ENCODE assay signal across 16 cellular contexts in the genomic region with DNA sequence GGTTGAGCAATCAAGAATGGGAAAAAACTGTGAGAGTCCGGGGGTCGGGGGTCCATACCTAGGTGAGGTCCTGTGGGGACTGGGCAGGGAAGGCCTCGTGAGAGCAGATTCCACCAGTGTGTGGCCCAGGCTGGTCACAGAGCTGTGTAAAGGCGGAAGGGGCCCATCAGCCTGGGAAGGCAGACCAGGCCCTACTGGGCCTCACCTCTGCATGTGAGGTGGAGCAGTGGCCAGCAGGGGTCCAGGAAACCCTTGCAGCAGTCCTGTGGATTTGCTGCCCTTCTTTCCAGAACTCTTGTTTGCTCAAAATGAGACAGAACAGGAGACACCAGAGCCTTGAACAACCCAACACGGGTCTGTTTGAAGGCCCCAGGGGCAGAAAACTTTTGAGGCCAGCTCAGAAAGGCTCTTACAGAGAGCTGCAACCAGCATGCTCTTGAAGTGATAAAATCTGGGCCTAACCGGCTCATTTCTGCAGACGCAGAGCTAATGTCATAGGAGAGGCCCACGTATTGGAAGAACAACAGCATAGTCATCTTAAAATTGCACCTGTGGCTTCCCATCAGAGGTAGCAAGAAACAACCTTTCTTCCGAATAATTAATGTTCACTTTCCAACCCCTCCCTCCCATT. TPM values are rescaled to one million over a fixed set of nuclear protein-coding genes. Genes with fewer than 3 reads are reported as not detected.
DNase-seq lines count a peak whose midpoint lies in the region; ATAC-seq and TF ChIP-seq lines count a peak whose summit lies in the region.
"Had no signal": no experiment of that assay in that cellular context is flagged by ENCODE, and none has a peak within 500 bp of the region (broad histone marks: within the 10 kb centered on the region; RNA-seq: fewer than 3 reads in every experiment).

No MANE protein-coding gene starts in this region.

- CTCF ChIA-PET in AG04450 (lab: Charles Lee) (no interaction called here), HEK293T (lab: Yijun Ruan, JAX) (interaction anchor here (0.7 kb wide), 1 partner anchor 13 kb away, joined by 3 read pairs; no protein-coding TSS in a partner anchor)

- peaks cover 13% of the 10 kb centered on the region for H3K27me3 ChIP-seq in AG04450 (ENCODE audit: control insufficient read depth, insufficient read depth, low read length)
- H3K27me3 ChIP-seq: colonic mucosa had no signal

- TF ChIP-seq CTCF in AG04450 (IDR thresholded peaks at IDR 0.05; ENCODE audit: low read depth, low read length) (peak; percentile 30; the same call in 1 of the 2 replicates), choroid plexus epithelial cell (conservative IDR thresholded peaks at IDR 0.05; ENCODE audit: low read depth, low read length) (peak; percentile 45), neural crest cell (conservative IDR thresholded peaks at IDR 0.05) (peak; percentile 38)

- H3K27ac ChIP-seq in AG04450 (ENCODE audit: low read depth, low read length), result no peak overlapping the region
- H3K27ac ChIP-seq: colonic mucosa, HL-60 had no signal

- H3K4me3 ChIP-seq in AG04450 (ENCODE audit: low read depth, low read length), result no peak overlapping the region
- no peak overlapping the region for H3K4me3 ChIP-seq in choroid plexus epithelial cell (ENCODE audit: low read depth, low read length)
- H3K4me3 ChIP-seq: colonic mucosa had no signal

- H3K27ac Mint-ChIP-seq in neural crest cell (ENCODE audit: unreplicated experiment), result peak overlapping the region; percentile 93
- H3K27ac Mint-ChIP-seq: activated CD4-positive, alpha-beta memory T cell treated with anti-CD3 and anti-CD28 coated beads for 36 hours; activated naive CD4-positive, alpha-beta T cell treated with anti-CD3 and anti-CD28 coated beads, Interleukin-2, amount 50 U/mL, for 24 hours; naive thymus-derived CD8-positive, alpha-beta T cell had no signal

- no peaks in the 10 kb centered on the region for H3K36me3 Mint-ChIP-seq in neural crest cell (ENCODE audit: low read depth)
- H3K36me3 Mint-ChIP-seq: activated CD4-positive, alpha-beta memory T cell treated with anti-CD3 and anti-CD28 coated beads for 36 hours; activated naive CD4-positive, alpha-beta T cell treated with anti-CD3 and anti-CD28 coated beads, Interleukin-2, amount 50 U/mL, for 24 hours; naive thymus-derived CD8-positive, alpha-beta T cell had no signal

- H3K9me3 Mint-ChIP-seq in neural crest cell, result peaks cover 2% of the 10 kb centered on the region
- H3K9me3 Mint-ChIP-seq: activated CD4-positive, alpha-beta memory T cell treated with anti-CD3 and anti-CD28 coated beads for 36 hours; activated naive CD4-positive, alpha-beta T cell treated with anti-CD3 and anti-CD28 coated beads, Interleukin-2, amount 50 U/mL, for 24 hours; naive thymus-derived CD8-positive, alpha-beta T cell had no signal

- no peak for ATAC-seq in GM21825 (IDR thresholded peaks at IDR 0.05; ENCODE audit: unreplicated experiment)
- ATAC-seq in HG03571 (IDR thresholded peaks at IDR 0.05; ENCODE audit: unreplicated experiment), result no peak
- no peak for ATAC-seq in HG03520 (IDR thresholded peaks at IDR 0.05; ENCODE audit: unreplicated experiment)
- ATAC-seq: naive thymus-derived CD8-positive, alpha-beta T cell; Panc1 had no signal

- POLR2A ChIA-PET in AG04450 (lab: Yijun Ruan, JAX), result no interaction called here
- POLR2A ChIA-PET in HEK293T (lab: Yijun Ruan, JAX), result no interaction called here

- peaks cover 2% of the 10 kb centered on the region for H3K27me3 Mint-ChIP-seq in neural crest cell (ENCODE audit: low read depth)
- H3K27me3 Mint-ChIP-seq: activated CD4-positive, alpha-beta memory T cell treated with anti-CD3 and anti-CD28 coated beads for 36 hours; activated naive CD4-positive, alpha-beta T cell treated with anti-CD3 and anti-CD28 coated beads, Interleukin-2, amount 50 U/mL, for 24 hours had no signal

- no peaks in the 10 kb centered on the region for H3K9me3 ChIP-seq in AG04450 (ENCODE audit: control insufficient read depth, insufficient read depth, low read length)
- H3K9me3 ChIP-seq: colonic mucosa had no signal

- DNase-seq in AG04450 (ENCODE audit: low read depth, low spot score) (no peak), HEK293T (ENCODE audit: extremely low spot score) (peak; percentile 36), choroid plexus epithelial cell (ENCODE audit: low read depth) (peak; percentile 24), neural crest cell (ENCODE audit: low read depth, low spot score) (no peak), NCI-H2171 treated with DMSO at 0.1 percent for 48 hours (lab: John Stamatoyannopoulos, UW) (no peak)
- DNase-seq: activated CD4-positive, alpha-beta memory T cell treated with anti-CD3 and anti-CD28 coated beads for 36 hours; colonic mucosa; T-helper 2 cell had no signal

- H3K4me1 Mint-ChIP-seq in neural crest cell, result peaks cover 42% of the 10 kb centered on the region
- H3K4me1 Mint-ChIP-seq: activated naive CD4-positive, alpha-beta T cell treated with anti-CD3 and anti-CD28 coated beads, Interleukin-2, amount 50 U/mL, for 24 hours had no signal

- peak overlapping the region; percentile 69 for H3K4me3 Mint-ChIP-seq in neural crest cell
- H3K4me3 Mint-ChIP-seq: activated CD4-positive, alpha-beta memory T cell treated with anti-CD3 and anti-CD28 coated beads for 36 hours; activated naive CD4-positive, alpha-beta T cell treated with anti-CD3 and anti-CD28 coated beads, Interleukin-2, amount 50 U/mL, for 24 hours; naive thymus-derived CD8-positive, alpha-beta T cell had no signal

TF ChIP-seq in HEK293T, 16 proteins besides CTCF, POLR2A, EP300 and RAD21:
- TF ChIP-seq FOXM1 (IDR thresholded peaks at IDR 0.05; ENCODE audit: borderline replicate concordance) (no peak), L3MBTL2 (conservative IDR thresholded peaks at IDR 0.05) (no peak), SP1 (IDR thresholded peaks at IDR 0.05) (no peak), LEF1 (IDR thresholded peaks at IDR 0.05; ENCODE audit: borderline replicate concordance) (no peak), FOXK2 (IDR thresholded peaks at IDR 0.05) (no peak), FOXA1 (IDR thresholded peaks at IDR 0.05) (no peak), TARDBP (IDR thresholded peaks at IDR 0.05) (no peak), BHLHE40 (IDR thresholded peaks at IDR 0.05; ENCODE audit: borderline replicate concordance) (no peak), HDGF (IDR thresholded peaks at IDR 0.05; ENCODE audit: borderline replicate concordance) (no peak), ZNF384 (IDR thresholded peaks at IDR 0.05) (no peak), SUZ12 (IDR thresholded peaks at IDR 0.05) (no peak), NFRKB (IDR thresholded peaks at IDR 0.05) (no peak), CTBP1 (IDR thresholded peaks at IDR 0.05; ENCODE audit: borderline replicate concordance) (no peak)
- TF ChIP-seq, protein P1, sequence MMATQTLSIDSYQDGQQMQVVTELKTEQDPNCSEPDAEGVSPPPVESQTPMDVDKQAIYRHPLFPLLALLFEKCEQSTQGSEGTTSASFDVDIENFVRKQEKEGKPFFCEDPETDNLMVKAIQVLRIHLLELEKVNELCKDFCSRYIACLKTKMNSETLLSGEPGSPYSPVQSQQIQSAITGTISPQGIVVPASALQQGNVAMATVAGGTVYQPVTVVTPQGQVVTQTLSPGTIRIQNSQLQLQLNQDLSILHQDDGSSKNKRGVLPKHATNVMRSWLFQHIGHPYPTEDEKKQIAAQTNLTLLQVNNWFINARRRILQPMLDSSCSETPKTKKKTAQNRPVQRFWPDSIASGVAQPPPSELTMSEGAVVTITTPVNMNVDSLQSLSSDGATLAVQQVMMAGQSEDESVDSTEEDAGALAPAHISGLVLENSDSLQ (IDR thresholded peaks at IDR 0.05), result no peak

RNA-seq across cellular contexts. Expression of gene HHATL, which starts 30.3 kb away (rescaled TPM):
- not detected in 2 replicates for polyA plus RNA-seq in AG04450 (2011; rRNA removed)
- not detected in 2 replicates for polyA minus RNA-seq in AG04450 (2011; rRNA and poly(A)+ RNA removed)
- total RNA-seq in neural crest cell, result not detected in 2 replicates
- total RNA-seq: activated CD4-positive, alpha-beta memory T cell treated with anti-CD3 and anti-CD28 coated beads for 36 hours; naive thymus-derived CD8-positive, alpha-beta T cell; NCI-H460 had no signal
- polyA plus RNA-seq: naive thymus-derived CD8-positive, alpha-beta T cell had no signal

RNA-seq across cellular contexts. Expression of gene CCDC13, which starts 40.1 kb away (rescaled TPM):
- polyA plus RNA-seq in AG04450 (2011; rRNA removed), result 0.20 TPM in 1 of 2 replicates, not detected in the other
- 0.51 TPM in 1 of 2 replicates, not detected in the other for polyA minus RNA-seq in AG04450 (2011; rRNA and poly(A)+ RNA removed)
- 1.5 and 2.0 TPM in 2 replicates for total RNA-seq in neural crest cell
- polyA plus RNA-seq: naive thymus-derived CD8-positive, alpha-beta T cell had no signal

RNA-seq across cellular contexts. Expression of gene KLHL40, which starts 47.6 kb away (rescaled TPM):
- not detected in 2 replicates for polyA plus RNA-seq in AG04450 (2011; rRNA removed)
- not detected in 2 replicates for polyA minus RNA-seq in AG04450 (2011; rRNA and poly(A)+ RNA removed)
- not detected in 2 replicates for total RNA-seq in neural crest cell
- total RNA-seq: activated CD4-positive, alpha-beta memory T cell treated with anti-CD3 and anti-CD28 coated beads for 36 hours; colonic mucosa; naive thymus-derived CD8-positive, alpha-beta T cell; NCI-H460 had no signal
- polyA plus RNA-seq: naive thymus-derived CD8-positive, alpha-beta T cell had no signal

Comparison
In these comparisons a context has a peak if more than half of its experiments do, and no peak if none do; other contexts are left out.
1. DNase-seq: peak in HEK293T (single experiment) and choroid plexus epithelial cell (single experiment); none in AG04450 (single experiment), neural crest cell (single experiment) and NCI-H2171 treated with DMSO at 0.1 percent for 48 hours (single experiment).
2. Peak in every context shown above with its lines, with median percentiles within 50 percentile points of each other: CTCF ChIP-seq.